Comparison of ENCODE assay signal across 1 cellular context in genomic region chr10:4981722-4982471, GRCh38.
TF ChIP-seq lines count a peak whose summit lies in the region.

No MANE protein-coding gene starts in this region.

TF ChIP-seq in HepG2, 621 proteins besides CTCF, POLR2A, EP300 and RAD21 (continued from another document and continues in another):
- TF ChIP-seq BRF2 (CRISPR knock-in tag; IDR thresholded peaks at IDR 0.05) (peak; percentile 84), ZSCAN5A (CRISPR knock-in tag; IDR thresholded peaks at IDR 0.05; ENCODE audit: borderline replicate concordance) (no peak; the same call in 1 of the 2 replicates), ZNF547 (CRISPR knock-in tag; IDR thresholded peaks at IDR 0.05) (no peak), ZNF616 (CRISPR knock-in tag; IDR thresholded peaks at IDR 0.05; ENCODE audit: low read depth) (no peak), MTA3 (CRISPR knock-in tag; IDR thresholded peaks at IDR 0.05) (no peak), HNRNPK (IDR thresholded peaks at IDR 0.05; ENCODE audit: low read depth, low read length, poor library complexity, severe bottlenecking) (no peak), HDAC6 (IDR thresholded peaks at IDR 0.05; ENCODE audit: low read depth, low read length) (no peak), ZFP82 (CRISPR knock-in tag; IDR thresholded peaks at IDR 0.05; ENCODE audit: borderline replicate concordance) (0 out of 2 replicates have a peak, but pooled peaks have one; percentile 17), GABPB1 (CRISPR knock-in tag; IDR thresholded peaks at IDR 0.05) (no peak), DMTF1 (CRISPR knock-in tag; IDR thresholded peaks at IDR 0.05) (no peak), NR2F2 (IDR thresholded peaks at IDR 0.05; ENCODE audit: borderline replicate concordance, low read depth) (peak; percentile 56; the same call in 1 of the 2 replicates), MLXIP (CRISPR knock-in tag; IDR thresholded peaks at IDR 0.05; ENCODE audit: borderline replicate concordance) (no peak), ZNF382 (CRISPR knock-in tag; IDR thresholded peaks at IDR 0.05; ENCODE audit: borderline replicate concordance) (no peak), MAFK (conservative IDR thresholded peaks at IDR 0.05 in 1 of 2, IDR thresholded peaks at IDR 0.05 in 1 of 2; ENCODE audit: low read length in 2 of 2) (no peak), BCLAF1 (IDR thresholded peaks at IDR 0.05) (no peak), ZNF557 (CRISPR knock-in tag; IDR thresholded peaks at IDR 0.05) (0 out of 2 replicates have a peak, but pooled peaks have one; percentile 47), FOXO4 (CRISPR knock-in tag; conservative IDR thresholded peaks at IDR 0.05) (no peak), ZNF326 (CRISPR knock-in tag; IDR thresholded peaks at IDR 0.05; ENCODE audit: borderline replicate concordance) (no peak), ZNF530 (CRISPR knock-in tag; IDR thresholded peaks at IDR 0.05; ENCODE audit: low read depth) (no peak), ZBTB43 (CRISPR knock-in tag; conservative IDR thresholded peaks at IDR 0.05) (no peak), PATZ1 (CRISPR knock-in tag; IDR thresholded peaks at IDR 0.05) (peak; percentile 82), MZF1 (CRISPR knock-in tag; IDR thresholded peaks at IDR 0.05; ENCODE audit: borderline replicate concordance) (no peak), ZHX2 (IDR thresholded peaks at IDR 0.05; ENCODE audit: low read depth) (no peak), ZHX2 (CRISPR knock-in tag; IDR thresholded peaks at IDR 0.05; ENCODE audit: borderline replicate concordance) (no peak), YEATS4 (CRISPR knock-in tag; IDR thresholded peaks at IDR 0.05; ENCODE audit: borderline replicate concordance) (no peak), SATB2 (CRISPR knock-in tag; IDR thresholded peaks at IDR 0.05) (0 out of 2 replicates have a peak, but pooled peaks have one; percentile 75), ZSCAN22 (CRISPR knock-in tag; IDR thresholded peaks at IDR 0.05) (no peak), RNF219 (CRISPR knock-in tag; IDR thresholded peaks at IDR 0.05) (no peak), FOXA1 (IDR thresholded peaks at IDR 0.05) (no peak), FOXA1 (CRISPR knock-in tag; IDR thresholded peaks at IDR 0.05) (no peak)
